8 cellular contexts compared by ENCODE assay signal in genomic region chr17:64262125-64262421, GRCh38. TPM values are rescaled to one million over a fixed set of nuclear protein-coding genes. Genes with fewer than 3 reads are reported as not detected.
A peak's percentile ranks its signal among the peaks of the same experiment; 100 is the strongest.
DNase-seq lines count a peak whose midpoint lies in the region; ATAC-seq and TF ChIP-seq lines count a peak whose summit lies in the region.

No MANE protein-coding gene starts in this region.

- peak overlapping the region; percentile 93 to 94 for H3K27ac ChIP-seq in right atrium auricular region

- no peaks in the 10 kb centered on the region for H3K9me3 ChIP-seq in right atrium auricular region

- H3K27me3 ChIP-seq in right atrium auricular region, result no peaks in the 10 kb centered on the region

- TF ChIP-seq CTCF in right atrium auricular region (IDR thresholded peaks at IDR 0.05), result no peak

- POLR2A ChIA-PET in activated CD4-positive, alpha-beta memory T cell treated with anti-CD3 and anti-CD28 coated beads for 36 hours (lab: Charles Lee), result interaction anchor here (1.0 to 3.3 kb wide), 5 partner anchors 87 to 242 kb away, joined by 3 to 24 read pairs (median 6); partner anchors contain the start of gene ICAM2

- intact Hi-C loops in activated CD4-positive, alpha-beta memory T cell treated with anti-CD3 and anti-CD28 coated beads for 36 hours (cut with micrococcal nuclease), result loop anchor here (1.0 to 10.0 kb wide), 2 partner anchors 62 to 237 kb away; partner anchors contain the start of gene ICAM2

- peaks cover 32% of the 10 kb centered on the region for H3K4me1 Mint-ChIP-seq in activated CD4-positive, alpha-beta memory T cell treated with anti-CD3 and anti-CD28 coated beads for 36 hours (ENCODE audit: low read depth)
- peaks cover 32% of the 10 kb centered on the region for H3K4me1 Mint-ChIP-seq in stimulated activated memory B cell treated with anti-CD40 and anti-IgM and Interleukin-4, amounts not matched to agents 10 μg/mL and 1 μg/mL and 100 μg/mL, for 72 hours

- no peaks in the 10 kb centered on the region for H3K36me3 Mint-ChIP-seq in activated CD4-positive, alpha-beta memory T cell treated with anti-CD3 and anti-CD28 coated beads for 36 hours
- no peaks in the 10 kb centered on the region for H3K36me3 Mint-ChIP-seq in stimulated activated memory B cell treated with anti-CD40 and anti-IgM and Interleukin-4, amounts not matched to agents 10 μg/mL and 1 μg/mL and 100 μg/mL, for 72 hours

- no peaks in the 10 kb centered on the region for H3K9me3 Mint-ChIP-seq in activated CD4-positive, alpha-beta memory T cell treated with anti-CD3 and anti-CD28 coated beads for 36 hours
- no peaks in the 10 kb centered on the region for H3K9me3 Mint-ChIP-seq in stimulated activated memory B cell treated with anti-CD40 and anti-IgM and Interleukin-4, amounts not matched to agents 10 μg/mL and 1 μg/mL and 100 μg/mL, for 72 hours

- H3K27ac Mint-ChIP-seq in activated CD4-positive, alpha-beta memory T cell treated with anti-CD3 and anti-CD28 coated beads for 36 hours, result peak overlapping the region; percentile 89
- H3K27ac Mint-ChIP-seq in stimulated activated memory B cell treated with anti-CD40 and anti-IgM and Interleukin-4, amounts not matched to agents 10 μg/mL and 1 μg/mL and 100 μg/mL, for 72 hours, result peak overlapping the region; percentile 79

- peak overlapping the region; percentile 96 for H3K4me3 Mint-ChIP-seq in activated CD4-positive, alpha-beta memory T cell treated with anti-CD3 and anti-CD28 coated beads for 36 hours
- peak overlapping the region; percentile 88 for H3K4me3 Mint-ChIP-seq in stimulated activated memory B cell treated with anti-CD40 and anti-IgM and Interleukin-4, amounts not matched to agents 10 μg/mL and 1 μg/mL and 100 μg/mL, for 72 hours

- H3K4me1 ChIP-seq in right atrium auricular region, result peaks cover 0 to 40% of the 10 kb centered on the region in 2 donors

- peak overlapping the region; percentile 96 to 99 for H3K4me3 ChIP-seq in right atrium auricular region

- DNase-seq in DMS53 (lab: John Stamatoyannopoulos, UW), result peak; percentile 64
- no peak for DNase-seq in DMS53 treated with DMSO at 0.1 percent for 48 hours (lab: John Stamatoyannopoulos, UW; ENCODE audit: unreplicated experiment)
- no peak for DNase-seq in activated CD4-positive, alpha-beta memory T cell treated with anti-CD3 and anti-CD28 coated beads for 36 hours
- no peak for DNase-seq in right atrium auricular region (ENCODE audit: low spot score)
- DNase-seq in stimulated activated CD4-positive, alpha-beta T cell treated with anti-CD3 and anti-CD28 coated beads, Interleukin-4, amount 100 ng/mL, for 1 hour, result no peak
- no peak for DNase-seq in NCI-H1436 (lab: John Stamatoyannopoulos, UW)
- DNase-seq in activated CD4-positive, alpha-beta T cell treated with anti-CD3 and anti-CD28 coated beads for 4 hours, result no peak

- no peaks in the 10 kb centered on the region for H3K36me3 ChIP-seq in right atrium auricular region

- ATAC-seq in stimulated activated memory B cell treated with anti-CD40 and anti-IgM and Interleukin-4, amounts not matched to agents 10 μg/mL and 1 μg/mL and 100 μg/mL, for 72 hours, result no peak

- no peaks in the 10 kb centered on the region for H3K27me3 Mint-ChIP-seq in activated CD4-positive, alpha-beta memory T cell treated with anti-CD3 and anti-CD28 coated beads for 36 hours
- peaks cover 2% of the 10 kb centered on the region for H3K27me3 Mint-ChIP-seq in stimulated activated memory B cell treated with anti-CD40 and anti-IgM and Interleukin-4, amounts not matched to agents 10 μg/mL and 1 μg/mL and 100 μg/mL, for 72 hours

- CTCF ChIA-PET in activated CD4-positive, alpha-beta memory T cell treated with anti-CD3 and anti-CD28 coated beads for 36 hours (lab: Charles Lee), result interaction anchor here (1.0 kb wide), 2 partner anchors 10 to 342 kb away, joined by 3 read pairs; no protein-coding TSS in a partner anchor

RNA-seq across cellular contexts. Expression of gene TEX2, which starts 1.0 kb away (rescaled TPM):
- total RNA-seq in activated CD4-positive, alpha-beta memory T cell treated with anti-CD3 and anti-CD28 coated beads for 36 hours, result 10 to 100 TPM; 11.9 to 12.1 TPM
- 10 to 100 TPM; 42.6 to 44.4 TPM for total RNA-seq in right atrium auricular region
